28 cellular contexts compared by ENCODE assay signal in genomic region chr16:10111156-10111761, GRCh38.
"Had no signal": no experiment of that assay in that cellular context is flagged by ENCODE, and none has a peak within 500 bp of the region (broad histone marks: within the 10 kb centered on the region; RNA-seq: fewer than 3 reads in every experiment).

No MANE protein-coding gene starts in this region.

- FAIRE-seq: TTC549 had no signal

- H3K9me3 ChIP-seq: ascending aorta had no signal

- H3K36me3 ChIP-seq: ascending aorta had no signal

- DNase-seq: activated B cell treated with CpG ODN at 0.5 μM for 24 hours; activated CD4-positive, alpha-beta memory T cell treated with anti-CD3 and anti-CD28 coated beads, Interleukin-2, amount 10 ng/mL, durations not matched to agents 7 days and 5 days; activated CD4-positive, alpha-beta T cell treated with anti-CD3 and anti-CD28 coated beads for 1 hour; activated CD4-positive, alpha-beta T cell treated with anti-CD3 and anti-CD28 coated beads for 36 hours; activated CD4-positive, alpha-beta T cell treated with anti-CD3 and anti-CD28 coated beads for 48 hours; activated CD4-positive, alpha-beta T cell treated with anti-CD3 and anti-CD28 coated beads, Interleukin-2, amount 10 ng/mL, durations not matched to agents 7 days and 5 days; activated CD4-positive, alpha-beta T cell treated with anti-CD3 and anti-CD28 coated beads, Interleukin-2, amount 50 U/mL, for 48 hours; activated CD8-positive, alpha-beta memory T cell treated with anti-CD3 and anti-CD28 coated beads for 24 hours; activated CD8-positive, alpha-beta memory T cell treated with anti-CD3 and anti-CD28 coated beads, Interleukin-2, amount 10 ng/mL, durations not matched to agents 7 days and 5 days; activated CD8-positive, alpha-beta memory T cell treated with anti-CD3 and anti-CD28 coated beads, Interleukin-2, amount 50 U/mL, for 48 hours; activated CD8-positive, alpha-beta T cell treated with anti-CD3 and anti-CD28 coated beads, Interleukin-2, amount 10 ng/mL, durations not matched to agents 7 days and 5 days; activated effector memory CD4-positive, alpha-beta T cell treated with Interleukin-2 at 50 U/mL for 16 hours; activated gamma-delta T cell; activated naive CD4-positive, alpha-beta T cell treated with anti-CD3 and anti-CD28 coated beads, Interleukin-2, amount 10 ng/mL, durations not matched to agents 7 days and 5 days; activated naive CD4-positive, alpha-beta T cell treated with Interleukin-2 at 50 U/mL for 16 hours; activated naive CD8-positive, alpha-beta T cell treated with anti-CD3 and anti-CD28 coated beads, Interleukin-2, amount 10 ng/mL, durations not matched to agents 7 days and 5 days; activated naive CD8-positive, alpha-beta T cell treated with anti-CD3 and anti-CD28 coated beads, Interleukin-2, amount 50 U/mL, for 24 hours; activated T-cell treated with anti-CD3 and anti-CD28 coated beads, Interleukin-2, amount 50 U/mL, for 24 hours; activated T-cell treated with anti-CD3 and anti-CD28 coated beads, Interleukin-2, amount 50 U/mL, for 48 hours; amygdala; anterior cingulate cortex; central memory CD4-positive, alpha-beta T cell; T-helper 1 cell; T-helper 2 cell; T-helper 9 cell had no signal

- ATAC-seq: activated CD4-positive, alpha-beta T cell treated with anti-CD3 and anti-CD28 coated beads for 36 hours; activated CD8-positive, alpha-beta memory T cell treated with anti-CD3 and anti-CD28 coated beads, Interleukin-2, amount 10 ng/mL, durations not matched to agents 7 days and 5 days; activated CD8-positive, alpha-beta T cell treated with anti-CD3 and anti-CD28 coated beads, Interleukin-2, amount 10 ng/mL, durations not matched to agents 7 days and 5 days; activated naive CD8-positive, alpha-beta T cell treated with anti-CD3 and anti-CD28 coated beads, Interleukin-2, amount 50 U/mL, for 24 hours had no signal

- H3K4me3 ChIP-seq: ascending aorta had no signal

- H3K27me3 ChIP-seq: ascending aorta had no signal

- H3K27ac ChIP-seq: ascending aorta, VCaP had no signal
